Comparison of ENCODE assay signal across 12 cellular contexts in the genomic region with DNA sequence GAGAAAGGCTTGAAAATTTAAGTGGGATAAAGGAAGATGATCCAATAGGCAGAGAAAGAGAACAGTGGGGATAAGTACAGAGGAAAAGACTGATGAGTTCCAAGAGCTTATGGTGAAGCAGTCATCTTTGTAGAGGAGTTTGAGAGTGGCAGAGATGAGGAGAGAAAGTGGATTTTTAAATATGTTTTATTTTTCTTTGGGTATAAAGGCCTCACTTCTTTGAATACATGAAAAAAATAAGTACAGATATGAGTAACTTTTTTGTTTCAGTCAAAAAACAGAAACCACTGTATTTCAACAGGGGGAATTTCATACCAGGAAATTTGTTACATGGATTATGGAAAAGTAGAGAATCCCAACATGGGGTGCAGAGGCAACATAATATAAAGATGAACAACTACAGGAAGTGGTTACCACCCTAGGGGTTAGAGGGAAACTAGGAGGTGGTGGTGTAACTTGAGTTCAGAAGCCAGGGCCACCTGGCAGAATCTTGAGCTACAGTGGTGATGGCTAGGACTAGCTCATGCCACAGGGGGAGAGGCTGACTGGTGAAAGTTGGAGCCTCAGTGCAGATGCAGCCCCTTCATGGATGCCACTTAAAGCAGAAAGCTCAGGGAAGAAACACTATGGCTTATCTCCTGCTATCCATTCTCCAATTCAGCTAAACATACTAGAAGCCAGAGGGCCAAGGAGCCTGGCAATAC. TPM values are rescaled to one million over a fixed set of nuclear protein-coding genes. Genes with fewer than 3 reads are reported as not detected.
DNase-seq lines count a peak whose midpoint lies in the region; ATAC-seq lines count a peak whose summit lies in the region.
"Had no signal": no experiment of that assay in that cellular context is flagged by ENCODE, and none has a peak within 500 bp of the region (broad histone marks: within the 10 kb centered on the region; RNA-seq: fewer than 3 reads in every experiment).

No MANE protein-coding gene starts in this region.

- no peaks in the 10 kb centered on the region for H3K27me3 ChIP-seq in CD4-positive, CD25-positive, alpha-beta regulatory T cell (ENCODE audit: control insufficient read depth, insufficient read depth, low read length)

- H3K4me1 Mint-ChIP-seq in CD4-positive, CD25-positive, alpha-beta regulatory T cell, result peaks cover 0 to 25% (median 14%) of the 10 kb centered on the region in 4 donors
- H3K4me1 Mint-ChIP-seq in T-helper 1 cell treated with Interleukin-12 subunit alpha and Interleukin-12 subunit beta and Interleukin-4 antibody, amounts not matched to agents 30 μg/mL and 1 μg/mL, for 36 hours (ENCODE audit: low read depth), result peaks cover 20% of the 10 kb centered on the region

- peak overlapping the region; percentile 19 for H3K4me3 ChIP-seq in CD4-positive, CD25-positive, alpha-beta regulatory T cell (ENCODE audit: low read depth, low read length)
- H3K4me3 ChIP-seq: thoracic aorta had no signal

- DNase-seq in CD4-positive, CD25-positive, alpha-beta regulatory T cell, result peak in 1 of 3 donors; percentile 57
- DNase-seq in Kasumi-1 (lab: John Stamatoyannopoulos, UW) (no peak), DMS 273 treated with DMSO at 0.1 percent for 48 hours (lab: John Stamatoyannopoulos, UW) (no peak), SHP77 (lab: John Stamatoyannopoulos, UW) (no peak)
- DNase-seq: Caco-2, left cardiac atrium, NCI-H526 treated with DMSO at 0.1 percent for 48 hours had no signal

- H3K27ac Mint-ChIP-seq in CD4-positive, CD25-positive, alpha-beta regulatory T cell, result peak overlapping the region; percentile 60 to 98 (median 67)
- peak overlapping the region; percentile 41 for H3K27ac Mint-ChIP-seq in T-helper 1 cell treated with Interleukin-12 subunit alpha and Interleukin-12 subunit beta and Interleukin-4 antibody, amounts not matched to agents 30 μg/mL and 1 μg/mL, for 36 hours

- peak overlapping the region in 1 of 4 donors; percentile 20 for H3K4me3 Mint-ChIP-seq in CD4-positive, CD25-positive, alpha-beta regulatory T cell
- no peak overlapping the region for H3K4me3 Mint-ChIP-seq in T-helper 1 cell treated with Interleukin-12 subunit alpha and Interleukin-12 subunit beta and Interleukin-4 antibody, amounts not matched to agents 30 μg/mL and 1 μg/mL, for 36 hours

- H3K36me3 Mint-ChIP-seq in CD4-positive, CD25-positive, alpha-beta regulatory T cell, result no peaks in the 10 kb centered on the region
- H3K36me3 Mint-ChIP-seq in T-helper 1 cell treated with Interleukin-12 subunit alpha and Interleukin-12 subunit beta and Interleukin-4 antibody, amounts not matched to agents 30 μg/mL and 1 μg/mL, for 36 hours (ENCODE audit: low read depth), result no peaks in the 10 kb centered on the region

- H3K4me1 ChIP-seq in CD4-positive, CD25-positive, alpha-beta regulatory T cell (ENCODE audit: control insufficient read depth, insufficient read depth, low read length, poor library complexity, severe bottlenecking), result no peaks in the 10 kb centered on the region
- H3K4me1 ChIP-seq: Caco-2 had no signal

- H3K27me3 Mint-ChIP-seq in CD4-positive, CD25-positive, alpha-beta regulatory T cell, result no peaks in the 10 kb centered on the region
- no peaks in the 10 kb centered on the region for H3K27me3 Mint-ChIP-seq in T-helper 1 cell treated with Interleukin-12 subunit alpha and Interleukin-12 subunit beta and Interleukin-4 antibody, amounts not matched to agents 30 μg/mL and 1 μg/mL, for 36 hours (ENCODE audit: low read depth)

- H3K9me3 Mint-ChIP-seq in CD4-positive, CD25-positive, alpha-beta regulatory T cell, result no peaks in the 10 kb centered on the region
- H3K9me3 Mint-ChIP-seq in T-helper 1 cell treated with Interleukin-12 subunit alpha and Interleukin-12 subunit beta and Interleukin-4 antibody, amounts not matched to agents 30 μg/mL and 1 μg/mL, for 36 hours, result no peaks in the 10 kb centered on the region

- H3K36me3 ChIP-seq in CD4-positive, CD25-positive, alpha-beta regulatory T cell (ENCODE audit: control insufficient read depth, insufficient read depth, low read length), result no peaks in the 10 kb centered on the region
- H3K36me3 ChIP-seq: thoracic aorta had no signal

- peak; percentile 47 to 59 for ATAC-seq in CD4-positive, CD25-positive, alpha-beta regulatory T cell (ENCODE audit: low read depth in 2 of 2)
- ATAC-seq in GM19025 (IDR thresholded peaks at IDR 0.05; ENCODE audit: low read depth, unreplicated experiment) (peak; percentile 62), HG03064 (IDR thresholded peaks at IDR 0.05; ENCODE audit: low read depth, unreplicated experiment) (peak; percentile 66), HG03039 (IDR thresholded peaks at IDR 0.05; ENCODE audit: unreplicated experiment) (no peak)
- ATAC-seq: left cardiac atrium had no signal

- H3K9me3 ChIP-seq in CD4-positive, CD25-positive, alpha-beta regulatory T cell (ENCODE audit: control insufficient read depth in 2 of 2, low read length in 2 of 2), result no peaks in the 10 kb centered on the region
- H3K9me3 ChIP-seq: Caco-2, thoracic aorta had no signal

- no peak overlapping the region for H3K27ac ChIP-seq in CD4-positive, CD25-positive, alpha-beta regulatory T cell (ENCODE audit: insufficient read depth, low read length, poor library complexity, severe bottlenecking)
- H3K27ac ChIP-seq: thoracic aorta had no signal

RNA-seq across cellular contexts. Expression of gene CYBB, which starts 3.4 kb away (rescaled TPM):
- total RNA-seq in CD4-positive, CD25-positive, alpha-beta regulatory T cell, result 0.25 TPM
- 1 to 10 TPM in 1 of 4 donors, under 1 TPM in 2, not detected in 1; 0.19 to 1.2 (median 0.60) TPM for polyA plus RNA-seq in CD4-positive, CD25-positive, alpha-beta regulatory T cell
